Comparison of ENCODE assay signal across 26 cellular contexts in the genomic region with DNA sequence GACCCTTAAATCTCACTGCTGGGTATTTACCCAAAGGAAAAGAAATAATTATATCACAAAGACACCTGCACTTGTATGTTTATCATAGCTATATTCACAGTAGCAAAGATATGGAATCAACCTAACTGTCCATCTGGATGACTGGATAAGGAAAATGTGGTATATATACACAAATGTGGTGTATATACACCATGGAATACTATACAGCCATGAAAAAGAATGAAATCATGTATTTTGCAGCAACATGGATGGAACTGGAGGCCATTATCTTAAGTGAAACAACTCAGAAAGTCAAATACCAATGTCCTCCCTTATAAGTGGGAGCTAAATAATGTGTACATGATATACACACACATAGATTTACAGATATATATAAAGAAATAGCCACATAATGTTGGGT.
"Had no signal": no experiment of that assay in that cellular context is flagged by ENCODE, and none has a peak within 500 bp of the region (broad histone marks: within the 10 kb centered on the region; RNA-seq: fewer than 3 reads in every experiment).

No MANE protein-coding gene starts in this region.

- H3K4me1 ChIP-seq: testis, thyroid gland, tibial artery, tibial nerve, transverse colon, upper lobe of left lung, upper lobe of right lung, uterus, vagina had no signal

- ATAC-seq: stimulated activated effector memory CD8-positive, alpha-beta T cell treated with anti-CD3 and anti-CD28 coated beads, Interleukin-12 subunit alpha, Interleukin-12 subunit beta, amount 100 ng/mL, for 72 hours; stimulated activated memory B cell treated with anti-CD40 and anti-IgM and Interleukin-4, amounts not matched to agents 10 μg/mL and 1 μg/mL and 100 μg/mL, for 72 hours; stimulated activated naive B cell treated with anti-CD40 and anti-IgM and Interleukin-4, amounts not matched to agents 10 μg/mL and 1 μg/mL and 100 μg/mL, for 72 hours; stimulated activated naive CD8-positive, alpha-beta T cell treated with anti-CD3 and anti-CD28 coated beads, Interleukin-15, amount 100 ng/mL, for 72 hours; stimulated activated naive CD8-positive, alpha-beta T cell treated with anti-CD3 and anti-CD28 coated beads, Interleukin-15, Interleukin-2, amounts not matched to agents 100 U/mL and 50 U/mL, for 24 hours; upper lobe of right lung had no signal

- H3K36me3 ChIP-seq: stomach, thoracic aorta, thyroid gland, tibial artery, tibial nerve, transverse colon, upper lobe of left lung, upper lobe of right lung, uterus, vagina had no signal

- H3K9me3 ChIP-seq: stomach, testis, thoracic aorta, thyroid gland, tibial artery, tibial nerve, transverse colon, upper lobe of left lung, upper lobe of right lung, uterus, vagina had no signal

- DNase-seq: stimulated activated CD4-positive, alpha-beta T cell treated with anti-CD3 and anti-CD28 coated beads, Interleukin-2, amount 100 ng/mL, for 48 hours; stimulated activated CD4-positive, alpha-beta T cell treated with anti-CD3 and anti-CD28 coated beads, Interleukin-4, amount 100 ng/mL, for 1 hour; stimulated activated CD4-positive, alpha-beta T cell treated with anti-CD3 and anti-CD28 coated beads, Interleukin-4, amount 100 ng/mL, for 24 hours; stimulated activated CD4-positive, alpha-beta T cell treated with anti-CD3 and anti-CD28 coated beads, Interleukin-4, amount 100 ng/mL, for 4 hours; stimulated activated CD8-positive, alpha-beta memory T cell treated with anti-CD3 and anti-CD28 coated beads, Interleukin-4, amount 100 ng/mL, for 48 hours; stimulated activated naive B cell treated with anti-CD40 and anti-IgM and Interleukin-4, amounts not matched to agents 10 μg/mL and 1 μg/mL and 100 μg/mL, for 72 hours; stimulated activated naive CD4-positive, alpha-beta T cell; stimulated activated naive CD4-positive, alpha-beta T cell treated with Interleukin-2 at 50 U/mL for 16 hours; stimulated activated naive CD8-positive, alpha-beta T cell treated with anti-CD3 and anti-CD28 coated beads, Interleukin-15, amount 100 ng/mL, for 72 hours; stimulated activated naive CD8-positive, alpha-beta T cell treated with anti-CD3 and anti-CD28 coated beads, Interleukin-15, Interleukin-2, amounts not matched to agents 100 U/mL and 50 U/mL, for 24 hours; stomach; substantia nigra; testis; thyroid gland; tibial artery; transverse colon; trophoblast cell; upper lobe of left lung; upper lobe of right lung; uterus had no signal

- H3K4me3 ChIP-seq: stomach, testis, thoracic aorta, thyroid gland, tibial artery, tibial nerve, transverse colon, upper lobe of left lung, upper lobe of right lung, uterus, vagina had no signal

- H3K27me3 ChIP-seq: testis, thyroid gland, tibial nerve, transverse colon, upper lobe of left lung, upper lobe of right lung, uterus, vagina had no signal

- H3K27ac ChIP-seq: stomach, testis, thoracic aorta, thyroid gland, tibial artery, tibial nerve, transverse colon, upper lobe of left lung, upper lobe of right lung, uterus, vagina had no signal

- FAIRE-seq: urothelium cell line had no signal
